ENCODE assay signal across 2 cellular contexts in genomic region chr12:122866950-122867607, GRCh38.
TF ChIP-seq lines count a peak whose summit lies in the region.

No MANE protein-coding gene starts in this region.

TF ChIP-seq in SK-N-SH, 30 proteins besides CTCF, POLR2A, EP300 and RAD21 (continued from another document):
- TF ChIP-seq SMC3 (IDR thresholded peaks at IDR 0.05; ENCODE audit: low read depth, low read length): no peak
- TF ChIP-seq FOSL2 (IDR thresholded peaks at IDR 0.05; ENCODE audit: borderline replicate concordance, low read depth): no peak
- no peak for TF ChIP-seq MAX (IDR thresholded peaks at IDR 0.05; ENCODE audit: low read depth)
- no peak for TF ChIP-seq NFIC (IDR thresholded peaks at IDR 0.05; ENCODE audit: borderline replicate concordance)
- no peak for TF ChIP-seq IRF3 (IDR thresholded peaks at IDR 0.05; ENCODE audit: low read depth, low read length)
- no peak for TF ChIP-seq POLR2AphosphoS5 (IDR thresholded peaks at IDR 0.05; ENCODE audit: low read depth, low read length)
- no peak for TF ChIP-seq TCF12 (IDR thresholded peaks at IDR 0.05)
- no peak for TF ChIP-seq TEAD4 (IDR thresholded peaks at IDR 0.05; ENCODE audit: borderline replicate concordance, insufficient read depth)
- TF ChIP-seq ELF1 (IDR thresholded peaks at IDR 0.05): no peak
- TF ChIP-seq TAF1 (IDR thresholded peaks at IDR 0.05; ENCODE audit: borderline replicate concordance, low read depth, low read length): no peak
- no peak for TF ChIP-seq SIN3A (IDR thresholded peaks at IDR 0.05; ENCODE audit: borderline replicate concordance, low read depth, low read length)
- no peak for TF ChIP-seq ZBTB33 (IDR thresholded peaks at IDR 0.05; ENCODE audit: borderline replicate concordance, low read depth)
- TF ChIP-seq EZH2phosphoT487 (IDR thresholded peaks at IDR 0.05; ENCODE audit: borderline replicate concordance, low read depth): no peak
- TF ChIP-seq REST (IDR thresholded peaks at IDR 0.05; ENCODE audit: low read depth, low read length): no peak
- TF ChIP-seq USF2 (IDR thresholded peaks at IDR 0.05; ENCODE audit: borderline replicate concordance, low read depth, low read length): no peak
- no peak for TF ChIP-seq RXRA (IDR thresholded peaks at IDR 0.05; ENCODE audit: borderline replicate concordance, low read depth)

TF ChIP-seq in SK-N-SH treated with all-trans-retinoic acid at 6 μM for 48 hours, 23 proteins besides CTCF, POLR2A, EP300 and RAD21 (continued from another document):
- no peak for TF ChIP-seq PATZ1 (CRISPR knock-in tag; IDR thresholded peaks at IDR 0.05; ENCODE audit: borderline replicate concordance)
- TF ChIP-seq ZFP30 (CRISPR knock-in tag; IDR thresholded peaks at IDR 0.05): no peak
